In the genomic region with DNA sequence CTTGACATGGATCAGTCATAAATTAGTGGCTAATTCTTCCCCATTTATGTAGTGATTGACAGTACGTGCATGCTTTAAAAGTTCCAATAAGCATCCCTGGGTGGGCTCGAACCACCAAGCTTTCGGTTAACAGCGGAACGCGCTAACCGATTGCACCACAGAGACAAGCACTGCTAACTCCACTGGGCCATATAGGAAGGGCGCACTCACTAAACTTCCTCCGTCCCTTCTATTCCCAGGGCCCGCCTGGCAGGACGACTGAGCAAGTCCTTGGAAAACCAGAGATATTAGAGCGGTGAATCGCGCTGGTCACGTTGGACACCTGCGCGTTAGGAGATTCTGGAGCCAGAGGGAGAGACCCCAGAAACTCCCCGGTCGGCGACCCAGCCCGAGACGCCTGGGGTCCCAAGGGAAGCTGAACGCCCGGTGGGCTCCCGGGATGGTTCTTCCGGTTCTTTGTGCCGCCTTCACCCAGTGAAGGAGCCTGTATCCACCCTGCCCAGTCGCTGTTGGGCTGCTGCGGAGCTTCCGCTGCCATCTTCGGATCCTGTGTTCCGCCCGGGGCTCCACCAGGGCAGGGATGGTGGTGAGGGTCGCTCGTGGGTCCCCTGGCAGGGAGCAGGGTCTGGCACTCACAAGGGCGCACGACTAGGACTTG, we compare ENCODE assay signal across 8 cellular contexts.
DNase-seq lines count a peak whose midpoint lies in the region; ATAC-seq and TF ChIP-seq lines count a peak whose summit lies in the region.
"Not testable (repeated sequence)": the region's sequence is repeated elsewhere in the genome, so short reads cannot be mapped to it uniquely, and the experiment has no call there.

No MANE protein-coding gene starts in this region.

- not testable (repeated sequence) for H3K36me3 Mint-ChIP-seq in T-cell, memory B cell

- H3K4me1 ChIP-seq in transverse colon: not testable (repeated sequence)

- TF ChIP-seq CTCF in coronary artery (IDR thresholded peaks at IDR 0.05); retinal pigment epithelial cell (conservative IDR thresholded peaks at IDR 0.05; ENCODE audit: low read depth, low read length); transverse colon (IDR thresholded peaks at IDR 0.05): not testable (repeated sequence)

- CTCF ChIA-PET in T-cell (lab: Charles Lee): not testable (repeated sequence)

- DNase-seq in DMS53 (lab: John Stamatoyannopoulos, UW) (peak; percentile 69), T-cell (peak in 5 of 34 experiments; percentile 3 to 26 (median 16)), coronary artery (ENCODE audit: low spot score) (peak; percentile 63), transverse colon (peak; percentile 28)
- DNase-seq in activated effector memory CD4-positive, alpha-beta T cell treated with anti-CD3 and anti-CD28 coated beads, Interleukin-2, amount 50 U/mL, for 16 hours: peak; percentile 67
- not testable (repeated sequence) for DNase-seq in left cardiac atrium; memory B cell (ENCODE audit: low spot score in 2 of 2); retinal pigment epithelial cell (ENCODE audit: low read depth)

- not testable (repeated sequence) for H3K9me3 Mint-ChIP-seq in T-cell, memory B cell

- intact Hi-C loops in left cardiac atrium (cut with DNase I); transverse colon (cut with DNase I; ENCODE audit: low total_unique reads): not testable (repeated sequence)

- in situ Hi-C loops in transverse colon (cut with MboI; ENCODE audit: low pct_ligation_motif_present in 1 of 4, low pct_unique_long_range_greater_than_20kb in 1 of 4, low sequenced_read_pairs in 3 of 4): not testable (repeated sequence)

- not testable (repeated sequence) for H3K27me3 Mint-ChIP-seq in T-cell, memory B cell

- TF ChIP-seq EP300 in transverse colon (IDR thresholded peaks at IDR 0.05; ENCODE audit: low read depth): not testable (repeated sequence)

- peak overlapping the region; percentile 78 to 88 (median 87) for H3K4me3 Mint-ChIP-seq in T-cell
- H3K4me3 Mint-ChIP-seq in memory B cell: peak overlapping the region; percentile 91

- not testable (repeated sequence) for H3K9me3 ChIP-seq in transverse colon

- peak overlapping the region; percentile 80 to 90 for H3K27ac Mint-ChIP-seq in T-cell
- peak overlapping the region; percentile 76 for H3K27ac Mint-ChIP-seq in memory B cell

- H3K27me3 ChIP-seq in transverse colon: not testable (repeated sequence)

- H3K36me3 ChIP-seq in transverse colon: not testable (repeated sequence)

- POLR2A ChIA-PET in T-cell (lab: Charles Lee): not testable (repeated sequence)

- 30% methylated on average over 25 of the region's 37 CpGs; no CpG with 5 or more reads in 1 of the 2 donors for WGBS in transverse colon (ENCODE audit: low coverage in 1 of 2), 2 donors

- H3K4me1 Mint-ChIP-seq in T-cell: peaks cover 10 to 14% (median 14%) of the 10 kb centered on the region in 3 donors
- not testable (repeated sequence) for H3K4me1 Mint-ChIP-seq in memory B cell

- peak overlapping the region; percentile 32 to 46 for H3K27ac ChIP-seq in coronary artery
- H3K27ac ChIP-seq in transverse colon: peak overlapping the region; percentile 46 to 78 (median 72)

- H3K4me3 ChIP-seq in coronary artery (peak overlapping the region; percentile 62), retinal pigment epithelial cell (ENCODE audit: low read length) (peak overlapping the region; percentile 47), transverse colon (peak overlapping the region in 3 of 4 donors; percentile 33 to 54 (median 38))

- TF ChIP-seq POLR2A in transverse colon (IDR thresholded peaks at IDR 0.05): not testable (repeated sequence)

- ATAC-seq in T-cell (replicated peaks in 1 of 4) (peak; percentile 55 to 78 (median 71)), left cardiac atrium (peak; percentile 44 to 74), memory B cell (ENCODE audit: low read depth) (peak; percentile 55)
